In genomic region chr16:65779196-65779595, GRCh38 we compare ENCODE assay signal across 18 cellular contexts.
DNase-seq lines count a peak whose midpoint lies in the region; TF ChIP-seq lines count a peak whose summit lies in the region.
"Had no signal": no experiment of that assay in that cellular context is flagged by ENCODE, and none has a peak within 500 bp of the region (broad histone marks: within the 10 kb centered on the region; RNA-seq: fewer than 3 reads in every experiment).

No MANE protein-coding gene starts in this region.

- H3K9me2 ChIP-seq in OCI-LY7 (ENCODE audit: insufficient read depth, low read length): no peaks in the 10 kb centered on the region

- H3K4me1 ChIP-seq in OCI-LY7 (ENCODE audit: insufficient read depth, low read length, poor library complexity, severe bottlenecking) (no peaks in the 10 kb centered on the region), tibial artery (peaks cover 0 to 53% (median 34%) of the 10 kb centered on the region in 4 donors)
- H3K4me1 ChIP-seq in effector memory CD4-positive, alpha-beta T cell (ENCODE audit: control insufficient read depth, insufficient read depth, low read length, poor library complexity, severe bottlenecking): no peaks in the 10 kb centered on the region

- no peaks in the 10 kb centered on the region for H4K20me1 ChIP-seq in OCI-LY7 (ENCODE audit: insufficient read depth, low read length)

- H3K4me3 Mint-ChIP-seq in chondrocyte (ENCODE audit: unreplicated experiment) (no peak overlapping the region), mesothelial cell of epicardium (no peak overlapping the region)
- H3K4me3 Mint-ChIP-seq: B cell; CD4-positive, CD25-positive, alpha-beta regulatory T cell; IgD-negative memory B cell had no signal

- H2AFZ ChIP-seq in OCI-LY7 (ENCODE audit: low read length): 0 out of 2 replicates have a peak overlapping the region, but pooled peaks have one; percentile 50

- POLR2A ChIA-PET in OCI-LY7 (lab: Charles Lee): interaction anchor here (1.3 kb wide), 1 partner anchor 16 kb away, joined by 4 read pairs; no protein-coding TSS in a partner anchor

- peaks cover 12% of the 10 kb centered on the region for H3K9me3 Mint-ChIP-seq in chondrocyte (ENCODE audit: low read depth)
- peaks cover 11% of the 10 kb centered on the region for H3K9me3 Mint-ChIP-seq in mesothelial cell of epicardium

- H3K27ac ChIP-seq in OCI-LY7 (ENCODE audit: low read depth, low read length, poor library complexity, severe bottlenecking): no peak overlapping the region
- peak overlapping the region; percentile 73 to 77 for H3K27ac ChIP-seq in tibial artery
- H3K27ac ChIP-seq in effector memory CD4-positive, alpha-beta T cell (ENCODE audit: insufficient read depth, low read length, poor library complexity, severe bottlenecking): no peak overlapping the region

- H3K4me3 ChIP-seq in OCI-LY7 (ENCODE audit: low read depth, low read length, poor library complexity, severe bottlenecking) (no peak overlapping the region), tibial artery (no peak overlapping the region)
- no peak overlapping the region for H3K4me3 ChIP-seq in effector memory CD4-positive, alpha-beta T cell (ENCODE audit: insufficient read depth, low read depth, low read length, poor library complexity, severe bottlenecking)

- TF ChIP-seq CTCF in OCI-LY7 (conservative IDR thresholded peaks at IDR 0.05; ENCODE audit: low read length) (no peak), chondrocyte (IDR thresholded peaks at IDR 0.05) (no peak), mesothelial cell of epicardium (IDR thresholded peaks at IDR 0.05; ENCODE audit: unreplicated experiment) (no peak), tibial artery (IDR thresholded peaks at IDR 0.05) (no peak)

- BruUV-seq in OCI-LY7 (replicated peaks; lab: Mats Ljungman, UMichigan): no TSS peak

- intact Hi-C loops in OCI-LY7 (cut with micrococcal nuclease; ENCODE audit: unreplicated experiment) (no loop called here), tibial artery (cut with DNase I; ENCODE audit: low total_unique reads) (no loop called here)

- peak overlapping the region; percentile 52 for H3K27ac Mint-ChIP-seq in chondrocyte (ENCODE audit: unreplicated experiment)
- H3K27ac Mint-ChIP-seq in mesothelial cell of epicardium: peak overlapping the region; percentile 6
- H3K27ac Mint-ChIP-seq: B cell; CD4-positive, CD25-positive, alpha-beta regulatory T cell had no signal

- H3K27me3 ChIP-seq in tibial artery: no peaks in the 10 kb centered on the region
- H3K27me3 ChIP-seq in effector memory CD4-positive, alpha-beta T cell (replicated peaks; ENCODE audit: control insufficient read depth, insufficient read depth, low read length, poor library complexity, severe bottlenecking): no peaks in the 10 kb centered on the region

- H3K4me1 Mint-ChIP-seq in chondrocyte (ENCODE audit: low read depth) (peaks cover 38% of the 10 kb centered on the region), mesothelial cell of epicardium (peaks cover 14% of the 10 kb centered on the region)
- H3K4me1 Mint-ChIP-seq: B cell; CD4-positive, CD25-positive, alpha-beta regulatory T cell; IgD-negative memory B cell had no signal

- peaks cover 5% of the 10 kb centered on the region for H3K36me3 Mint-ChIP-seq in chondrocyte (ENCODE audit: low read depth)
- H3K36me3 Mint-ChIP-seq in mesothelial cell of epicardium: peaks cover 4% of the 10 kb centered on the region
- H3K36me3 Mint-ChIP-seq: CD4-positive, CD25-positive, alpha-beta regulatory T cell; IgD-negative memory B cell had no signal

- H3K36me3 ChIP-seq in OCI-LY7 (ENCODE audit: insufficient read depth, low read length) (no peaks in the 10 kb centered on the region), tibial artery (no peaks in the 10 kb centered on the region)
- no peaks in the 10 kb centered on the region for H3K36me3 ChIP-seq in effector memory CD4-positive, alpha-beta T cell (ENCODE audit: control insufficient read depth, insufficient read depth, low read length)

- CTCF ChIA-PET in OCI-LY7 (lab: Charles Lee; ENCODE audit: unreplicated experiment): no interaction called here

- no peaks in the 10 kb centered on the region for H3K9me3 ChIP-seq in OCI-LY7 (ENCODE audit: low read length)
- peaks cover 0 to 5% (median 3%) of the 10 kb centered on the region in 3 donors for H3K9me3 ChIP-seq in tibial artery
- no peaks in the 10 kb centered on the region for H3K9me3 ChIP-seq in effector memory CD4-positive, alpha-beta T cell (ENCODE audit: control insufficient read depth, low read length)

- H3K79me2 ChIP-seq in OCI-LY7 (ENCODE audit: insufficient read depth, low read depth, low read length): no peaks in the 10 kb centered on the region

- DNase-seq in OCI-LY7 (ENCODE audit: low spot score) (no peak), chondrocyte (ENCODE audit: low spot score) (no peak), mesothelial cell of epicardium (ENCODE audit: low spot score in 2 of 2, unreplicated experiment in 2 of 2) (no peak), tibial artery (peak in 1 of 2 donors; percentile 33), COLO829 (ENCODE audit: low spot score) (no peak), Ammon's horn (ENCODE audit: low spot score) (no peak)
- no peak for DNase-seq in effector memory CD4-positive, alpha-beta T cell
- no peak for DNase-seq in activated T-cell treated with anti-CD3 and anti-CD28 coated beads, Interleukin-2, amount 50 U/mL, for 1 hour
- DNase-seq: 8988T; C1 segment of cervical spinal cord; Calu3; CD4-positive, CD25-positive, alpha-beta regulatory T cell; DMS79 treated with DMSO at 0.1 percent for 48 hours; GF-D8; GOT3; H7 had no signal

- H3K27me3 Mint-ChIP-seq in chondrocyte (ENCODE audit: low read depth) (no peaks in the 10 kb centered on the region), mesothelial cell of epicardium (ENCODE audit: low read depth) (no peaks in the 10 kb centered on the region)
- H3K27me3 Mint-ChIP-seq: B cell; CD4-positive, CD25-positive, alpha-beta regulatory T cell had no signal

- H3K4me2 ChIP-seq in OCI-LY7 (ENCODE audit: low read length): no peak overlapping the region

Comparison
In these comparisons a context has a peak if more than half of its experiments do, and no peak if none do; other contexts are left out.
1. H3K27ac ChIP-seq: peak in tibial artery (2 of 2); none in OCI-LY7 (single experiment) and effector memory CD4-positive, alpha-beta T cell (single experiment).